ENCODE assay signal across 18 cellular contexts in the genomic region with DNA sequence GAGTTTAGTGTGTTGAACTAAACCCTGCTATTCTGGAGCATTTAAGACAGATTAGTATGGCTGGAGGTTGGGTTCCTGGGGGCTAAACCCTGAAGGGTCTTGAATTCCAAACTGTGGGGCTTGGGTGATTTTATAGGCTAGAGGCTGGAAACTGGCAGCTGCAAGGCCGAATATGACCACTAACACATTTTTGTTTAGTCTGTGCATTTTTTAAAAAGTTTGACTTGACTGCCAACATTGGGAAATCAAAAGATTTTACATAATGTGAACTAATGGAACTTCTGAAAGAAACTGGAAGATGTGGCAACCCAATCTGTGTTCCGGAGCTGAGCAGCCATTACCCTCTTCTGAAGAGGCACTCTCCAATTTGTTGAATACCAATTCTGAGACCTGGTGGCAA. TPM values are rescaled to one million over a fixed set of nuclear protein-coding genes. Genes with fewer than 3 reads are reported as not detected.
DNase-seq lines count a peak whose midpoint lies in the region; ATAC-seq, FAIRE-seq and TF ChIP-seq lines count a peak whose summit lies in the region.
"Had no signal": no experiment of that assay in that cellular context is flagged by ENCODE, and none has a peak within 500 bp of the region (broad histone marks: within the 10 kb centered on the region; RNA-seq: fewer than 3 reads in every experiment).

No MANE protein-coding gene starts in this region.

- 90% methylated on average over 2 of the region's 2 CpGs; no CpG with 5 or more reads in 1 of the 2 experiments for WGBS in H1 (ENCODE audit: extremely low coverage in 1 of 2, insufficient coverage in 1 of 2, insufficient read length in 1 of 2, insufficient replicate concordance in 2 of 2, low coverage in 1 of 2, low lambda C conversion rate in 2 of 2, missing lambda C conversion rate in 1 of 2), 2 experiments

- no peaks in the 10 kb centered on the region for H3K23me2 ChIP-seq in H1 (ENCODE audit: low read depth, low read length)

- no peak overlapping the region for H4K5ac ChIP-seq in H1 (ENCODE audit: insufficient read length, low read depth, low read length)

- FAIRE-seq in H1 (lab: Jason Lieb, UNC) = peak; percentile 39
- FAIRE-seq: RCC 7860 had no signal

- intact Hi-C loops in CD4-positive, alpha-beta memory T cell (cut with micrococcal nuclease) = no loop called here

- H3K27me3 Mint-ChIP-seq in neural crest cell (ENCODE audit: low read depth) (peaks cover 5% of the 10 kb centered on the region), type B pancreatic cell (no peaks in the 10 kb centered on the region)
- no peaks in the 10 kb centered on the region for H3K27me3 Mint-ChIP-seq in CD4-positive, alpha-beta memory T cell
- H3K27me3 Mint-ChIP-seq: B cell; effector memory CD8-positive, alpha-beta T cell; naive thymus-derived CD8-positive, alpha-beta T cell had no signal

- ATAC-seq in HG03457 (IDR thresholded peaks at IDR 0.05; ENCODE audit: unreplicated experiment) = no peak
- ATAC-seq: effector memory CD8-positive, alpha-beta T cell; naive thymus-derived CD8-positive, alpha-beta T cell; WTC11 had no signal

- H2BK5ac ChIP-seq in H1 (ENCODE audit: low read depth, low read length) = no peak overlapping the region

- no peaks in the 10 kb centered on the region for H3K9me3 ChIP-seq in Karpas-422 (ENCODE audit: low read length)
- H3K9me3 ChIP-seq in H1 (ENCODE audit: insufficient read depth in 2 of 2, low read depth in 1 of 2, low read length in 1 of 2) = no peaks in the 10 kb centered on the region; a peak in 1 of 4 replicates
- no peaks in the 10 kb centered on the region for H3K9me3 ChIP-seq in CD4-positive, alpha-beta memory T cell (ENCODE audit: control insufficient read depth in 1 of 2, low read length in 2 of 2)
- H3K9me3 ChIP-seq: MG63 had no signal

- H3K36me3 Mint-ChIP-seq in neural crest cell (ENCODE audit: low read depth) (peaks cover 18% of the 10 kb centered on the region), type B pancreatic cell (peaks cover 8% of the 10 kb centered on the region)
- peaks cover 4 to 19% of the 10 kb centered on the region in 2 donors for H3K36me3 Mint-ChIP-seq in CD4-positive, alpha-beta memory T cell

- no peak overlapping the region for H2BK120ac ChIP-seq in H1 (replicated peaks; ENCODE audit: low read depth, low read length)

- H3K27ac ChIP-seq in Karpas-422 (ENCODE audit: low read length) (no peak overlapping the region), H1 (ENCODE audit: low read depth, low read length) (no peak overlapping the region)
- H3K27ac ChIP-seq in CD4-positive, alpha-beta memory T cell (ENCODE audit: low read depth, low read length) = no peak overlapping the region

- TF ChIP-seq RAD21 in H1 (IDR thresholded peaks at IDR 0.05 in 1 of 2, conservative IDR thresholded peaks at IDR 0.05 in 1 of 2; ENCODE audit: low read depth in 2 of 2, low read length in 2 of 2) = no peak

- H3K14ac ChIP-seq in H1 (ENCODE audit: insufficient read length) = no peak overlapping the region

- no peaks in the 10 kb centered on the region for H3K9me2 ChIP-seq in Karpas-422 (replicated peaks; ENCODE audit: insufficient read depth, low read length)

- H4K8ac ChIP-seq in H1 (ENCODE audit: extremely low read depth, insufficient read depth, low read length) = no peak overlapping the region

- POLR2A ChIA-PET in H1 (lab: Charles Lee; ENCODE audit: partially characterized antibody) = interaction anchor here (0.8 to 6.1 kb wide), 7 partner anchors 8 to 236 kb away, joined by 3 to 32 read pairs (median 5); a partner anchor contains a TSS
- POLR2A ChIA-PET in CD4-positive, alpha-beta memory T cell (lab: Charles Lee; ENCODE audit: partially characterized antibody) = interaction anchor here (1.1 kb wide), 1 partner anchor 12 kb away, joined by 4 read pairs; no protein-coding TSS in a partner anchor

- H2AFZ ChIP-seq in Karpas-422 (ENCODE audit: low read length) (no peak overlapping the region), H1 (ENCODE audit: low read length) (no peak overlapping the region)

- CTCF ChIA-PET in H1 (lab: Charles Lee; ENCODE audit: partially characterized antibody) = interaction anchor here (1.3 to 8.0 kb wide), 4 partner anchors 13 to 136 kb away, joined by 3 to 38 read pairs (median 6); no protein-coding TSS in a partner anchor
- CTCF ChIA-PET in CD4-positive, alpha-beta memory T cell (lab: Charles Lee; ENCODE audit: partially characterized antibody) = interaction anchor here (1.0 to 3.4 kb wide), 4 partner anchors 11 to 115 kb away, joined by 3 to 15 read pairs (median 9); a partner anchor contains a TSS

- H3K4me3 Mint-ChIP-seq in neural crest cell = peak overlapping the region; percentile 13
- H3K4me3 Mint-ChIP-seq in CD4-positive, alpha-beta memory T cell = no peak overlapping the region
- no peak overlapping the region for H3K4me3 Mint-ChIP-seq in type B pancreatic cell
- H3K4me3 Mint-ChIP-seq: B cell; effector memory CD8-positive, alpha-beta T cell; WTC11 had no signal

- H4K91ac ChIP-seq in H1 (replicated peaks; ENCODE audit: insufficient read length, low read length) = no peak overlapping the region

- H3K4me1 ChIP-seq in Karpas-422 (ENCODE audit: low read length) = peaks cover 13% of the 10 kb centered on the region
- H3K4me1 ChIP-seq in H1 (replicated peaks in 1 of 4; ENCODE audit: control insufficient read depth in 3 of 4, insufficient read depth in 4 of 4, low read length in 3 of 4) = no peaks in the 10 kb centered on the region; a peak in 2 of 7 replicates
- H3K4me1 ChIP-seq in CD4-positive, alpha-beta memory T cell (ENCODE audit: insufficient read depth, low read length) = peaks cover 10% of the 10 kb centered on the region

- H3K9ac ChIP-seq in Karpas-422 (ENCODE audit: low read length) (no peak overlapping the region), H1 (replicated peaks in 1 of 4; ENCODE audit: extremely low read depth in 1 of 4, low read depth in 3 of 4, low read length in 3 of 4) (no peak overlapping the region)

- H4K20me1 ChIP-seq in Karpas-422 (ENCODE audit: insufficient read depth, low read depth, low read length) = no peaks in the 10 kb centered on the region
- peaks cover 1 to 7% of the 10 kb centered on the region in 2 experiments for H4K20me1 ChIP-seq in H1 (replicated peaks in 1 of 2; ENCODE audit: control insufficient read depth in 1 of 2, insufficient read depth in 2 of 2, low read length in 2 of 2)

- no peak for TF ChIP-seq EP300 in H1 (IDR thresholded peaks at IDR 0.05; ENCODE audit: borderline replicate concordance in 1 of 2, low read depth in 2 of 2, low read length in 2 of 2)

- DNase-seq in AG10803 (ENCODE audit: low read depth) (peak; percentile 80), Karpas-422 (peak; percentile 40), H1 (ENCODE audit: low read depth in 1 of 2, low spot score in 2 of 2) (no peak), neural crest cell (ENCODE audit: low read depth, low spot score) (no peak), GM10266 (ENCODE audit: extremely low spot score) (no peak), type B pancreatic cell (ENCODE audit: extremely low spot score, unreplicated experiment) (no peak)
- DNase-seq in CD4-positive, alpha-beta memory T cell = no peak
- DNase-seq: central memory CD4-positive, alpha-beta T cell; effector memory CD8-positive, alpha-beta T cell; H7; MG63; naive thymus-derived CD8-positive, alpha-beta T cell; NCI-H2081; NCI-H526 had no signal

- H3K4me1 Mint-ChIP-seq in neural crest cell (peaks cover 16% of the 10 kb centered on the region), type B pancreatic cell (ENCODE audit: unreplicated experiment) (peaks cover 9% of the 10 kb centered on the region)
- H3K4me1 Mint-ChIP-seq in CD4-positive, alpha-beta memory T cell = peaks cover 10 to 26% (median 18%) of the 10 kb centered on the region in 4 donors

- no peaks in the 10 kb centered on the region for H3K79me2 ChIP-seq in Karpas-422 (ENCODE audit: low read length)
- no peaks in the 10 kb centered on the region for H3K79me2 ChIP-seq in H1 (ENCODE audit: control insufficient read depth in 1 of 2, insufficient read depth in 2 of 2, low read length in 2 of 2)

- peaks cover 3% of the 10 kb centered on the region; the same call in 1 of the 2 replicates for H3K36me3 ChIP-seq in Karpas-422 (ENCODE audit: insufficient read depth, low read length)
- peaks cover 0 to 36% (median 4%) of the 10 kb centered on the region in 4 experiments; a peak in 6 of 8 replicates for H3K36me3 ChIP-seq in H1 (ENCODE audit: control insufficient read depth in 2 of 4, insufficient read depth in 4 of 4, low read length in 3 of 4)
- peaks cover 6% of the 10 kb centered on the region for H3K36me3 ChIP-seq in CD4-positive, alpha-beta memory T cell (ENCODE audit: insufficient read depth, low read length)

- no peak overlapping the region for H3K18ac ChIP-seq in H1 (ENCODE audit: extremely low read depth, low read length)

- H3K9me3 Mint-ChIP-seq in neural crest cell (peaks cover 3% of the 10 kb centered on the region), type B pancreatic cell (no peaks in the 10 kb centered on the region)
- H3K9me3 Mint-ChIP-seq in CD4-positive, alpha-beta memory T cell = no peaks in the 10 kb centered on the region
- H3K9me3 Mint-ChIP-seq: effector memory CD8-positive, alpha-beta T cell had no signal

- H3K79me1 ChIP-seq in H1 (ENCODE audit: low read depth, low read length) = no peaks in the 10 kb centered on the region

- no peak overlapping the region for H3K4me3 ChIP-seq in AG10803 (ENCODE audit: low read length)
- H3K4me3 ChIP-seq in Karpas-422 (ENCODE audit: low read length) = no peak overlapping the region
- H3K4me3 ChIP-seq in H1 (ENCODE audit: extremely low read depth in 1 of 4, insufficient read depth in 2 of 4, low read depth in 3 of 4, low read length in 4 of 4) = no peak overlapping the region
- H3K4me3 ChIP-seq in CD4-positive, alpha-beta memory T cell (ENCODE audit: low read length in 2 of 2) = no peak overlapping the region
- H3K4me3 ChIP-seq: MG63 had no signal

- H3K4ac ChIP-seq in H1 (replicated peaks; ENCODE audit: insufficient read length, low read depth, low read length) = no peak overlapping the region

- H2AK5ac ChIP-seq in H1 (ENCODE audit: low read depth, low read length) = no peak overlapping the region

- H2BK20ac ChIP-seq in H1 (ENCODE audit: low read length) = no peak overlapping the region

- TF ChIP-seq POLR2A in H1 (IDR thresholded peaks at IDR 0.05; ENCODE audit: control extremely low read depth in 1 of 2, low read depth in 2 of 2, low read length in 2 of 2) = no peak

- no peak overlapping the region for H3K4me2 ChIP-seq in Karpas-422 (ENCODE audit: low read depth, low read length, poor library complexity, severe bottlenecking)
- H3K4me2 ChIP-seq in H1 (ENCODE audit: insufficient read depth in 1 of 2, low read depth in 2 of 2, low read length in 2 of 2) = no peak overlapping the region

- no peak overlapping the region for H2BK12ac ChIP-seq in H1 (ENCODE audit: low read depth, low read length)

- no peak overlapping the region for H2BK15ac ChIP-seq in H1 (ENCODE audit: low read length)

- TF ChIP-seq CTCF in AG10803 (conservative IDR thresholded peaks at IDR 0.05; ENCODE audit: low read length) (no peak; the same call in 1 of the 2 replicates), H1 (IDR thresholded peaks at IDR 0.05; ENCODE audit: control extremely low read depth in 1 of 3, insufficient read depth in 1 of 3, low read depth in 1 of 3, low read length in 3 of 3) (no peak), neural crest cell (conservative IDR thresholded peaks at IDR 0.05) (no peak), GM10266 (IDR thresholded peaks at IDR 0.05; ENCODE audit: control insufficient read depth, insufficient read depth, low read depth, missing control alignments) (no peak), type B pancreatic cell (conservative IDR thresholded peaks at IDR 0.05) (no peak)

- no peak overlapping the region for H3K27ac Mint-ChIP-seq in neural crest cell (ENCODE audit: unreplicated experiment)
- peak overlapping the region in 2 of 7 donors; percentile 35 to 69 for H3K27ac Mint-ChIP-seq in CD4-positive, alpha-beta memory T cell
- H3K27ac Mint-ChIP-seq in type B pancreatic cell = no peak overlapping the region
- H3K27ac Mint-ChIP-seq: B cell; effector memory CD8-positive, alpha-beta T cell; WTC11 had no signal

- no peaks in the 10 kb centered on the region for H3K27me3 ChIP-seq in Karpas-422 (ENCODE audit: low read length)
- peaks cover 0 to 2% (median 0%) of the 10 kb centered on the region in 4 experiments; a peak in 1 of 7 replicates for H3K27me3 ChIP-seq in H1 (replicated peaks in 1 of 4; ENCODE audit: control insufficient read depth in 3 of 4, extremely low read depth in 1 of 4, insufficient read depth in 3 of 4, low read length in 3 of 4)
- H3K27me3 ChIP-seq in CD4-positive, alpha-beta memory T cell (ENCODE audit: insufficient read depth, low read length) = no peaks in the 10 kb centered on the region
- H3K27me3 ChIP-seq: MG63 had no signal

- no peak overlapping the region for H3K23ac ChIP-seq in H1 (ENCODE audit: insufficient read length)

- H3K56ac ChIP-seq in H1 (replicated peaks; ENCODE audit: insufficient read length, low read depth, low read length) = no peak overlapping the region

RNA-seq across cellular contexts. Expression of a gene that starts 5.1 kb away (rescaled TPM):
- total RNA-seq in Karpas-422 (2014; rRNA removed; shearing (Covaris generic); ENCODE audit: low replicate concordance) = 2.8 and 3.5 TPM in 2 replicates
- 8.0 and 8.6 TPM in 2 replicates for total RNA-seq in H1 (2021; fragmentation: NEBNext Ultra II Directional; extraction: Animal tissue kit (Norgen Biotek cat#: 25700))
- 6.5 and 9.8 TPM in 2 replicates for polyA plus RNA-seq in H1 (2011; rRNA removed)
- polyA plus RNA-seq in H1 (2011; cell fraction: cytosol; rRNA removed) = 7.1 TPM
- 25.5 TPM for polyA plus RNA-seq in H1 (2011; cell fraction: nucleus; rRNA removed)
- polyA plus RNA-seq in H1 (2012, experiment 1 of 2) = 7.0 to 11.1 TPM (median 10.1 TPM) in 4 replicates
- 8.3 TPM for polyA plus RNA-seq in H1 (2012, experiment 2 of 2)
- 3.9 TPM for polyA plus RNA-seq in H1 (2013, experiment 1 of 2)
- 3.9 TPM for polyA plus RNA-seq in H1 (2013, experiment 2 of 2)
- 5.2 and 8.4 TPM in 2 replicates for polyA minus RNA-seq in H1 (2011; rRNA and poly(A)+ RNA removed)
- 5.8 TPM for polyA minus RNA-seq in H1 (2011; cell fraction: cytosol; rRNA and poly(A)+ RNA removed)
- polyA minus RNA-seq in H1 (2011; cell fraction: nucleus; rRNA and poly(A)+ RNA removed) = 8.9 TPM
- total RNA-seq in neural crest cell (11.0 and 12.4 TPM in 2 replicates), type B pancreatic cell (ENCODE audit: low replicate concordance) (9.4 and 9.6 TPM in 2 replicates)
- total RNA-seq in CD4-positive, alpha-beta memory T cell = 1 to 10 TPM; 7.4 TPM
- polyA plus RNA-seq in CD4-positive, alpha-beta memory T cell = 1 to 10 TPM; 1.7 to 2.1 TPM

RNA-seq across cellular contexts. Expression of a gene that starts 13.8 kb away (rescaled TPM):
- total RNA-seq in Karpas-422 (2014; rRNA removed; shearing (Covaris generic); ENCODE audit: low replicate concordance) = 3.6 and 8.6 TPM in 2 replicates
- 13.6 and 14.6 TPM in 2 replicates for total RNA-seq in H1 (2021; fragmentation: NEBNext Ultra II Directional; extraction: Animal tissue kit (Norgen Biotek cat#: 25700))
- polyA plus RNA-seq in H1 (2011; rRNA removed) = 3.5 and 5.9 TPM in 2 replicates
- polyA plus RNA-seq in H1 (2011; cell fraction: cytosol; rRNA removed) = 3.2 TPM
- polyA plus RNA-seq in H1 (2011; cell fraction: nucleus; rRNA removed) = 5.2 TPM
- 4.2 to 8.5 TPM (median 7.3 TPM) in 4 replicates for polyA plus RNA-seq in H1 (2012, experiment 1 of 2)
- 3.5 TPM for polyA plus RNA-seq in H1 (2012, experiment 2 of 2)
- polyA plus RNA-seq in H1 (2013, experiment 1 of 2) = 8.2 TPM
- 8.3 TPM for polyA plus RNA-seq in H1 (2013, experiment 2 of 2)
- polyA minus RNA-seq in H1 (2011; rRNA and poly(A)+ RNA removed) = 0.49 and 1.1 TPM in 2 replicates
- 6.8 TPM for polyA minus RNA-seq in H1 (2011; cell fraction: cytosol; rRNA and poly(A)+ RNA removed)
- polyA minus RNA-seq in H1 (2011; cell fraction: nucleus; rRNA and poly(A)+ RNA removed) = 5.9 TPM
- total RNA-seq in neural crest cell (20.3 TPM in 2 replicates), type B pancreatic cell (ENCODE audit: low replicate concordance) (14.6 and 16.2 TPM in 2 replicates)
- total RNA-seq in CD4-positive, alpha-beta memory T cell = 10 to 100 TPM; 20.3 to 20.9 TPM
- polyA plus RNA-seq in CD4-positive, alpha-beta memory T cell = under 1 TPM in 1 of 2 donors, not detected in 1; 0.30 TPM

RNA-seq across cellular contexts. Expression of a gene that starts 19.2 kb away (rescaled TPM):
- total RNA-seq in Karpas-422 (2014; rRNA removed; shearing (Covaris generic); ENCODE audit: low replicate concordance) = 8.4 and 20.3 TPM in 2 replicates
- 4.7 and 5.4 TPM in 2 replicates for total RNA-seq in H1 (2021; fragmentation: NEBNext Ultra II Directional; extraction: Animal tissue kit (Norgen Biotek cat#: 25700))
- 4.4 and 7.0 TPM in 2 replicates for polyA plus RNA-seq in H1 (2011; rRNA removed)
- 3.9 TPM for polyA plus RNA-seq in H1 (2011; cell fraction: cytosol; rRNA removed)
- 7.3 TPM for polyA plus RNA-seq in H1 (2011; cell fraction: nucleus; rRNA removed)
- 1.3 to 4.2 TPM (median 3.6 TPM) in 4 replicates for polyA plus RNA-seq in H1 (2012, experiment 1 of 2)
- polyA plus RNA-seq in H1 (2012, experiment 2 of 2) = 2.7 TPM
- 2.8 TPM for polyA plus RNA-seq in H1 (2013, experiment 1 of 2)
- 3.4 TPM for polyA plus RNA-seq in H1 (2013, experiment 2 of 2)
- polyA minus RNA-seq in H1 (2011; rRNA and poly(A)+ RNA removed) = 0.73 and 0.79 TPM in 2 replicates
- 4.3 TPM for polyA minus RNA-seq in H1 (2011; cell fraction: cytosol; rRNA and poly(A)+ RNA removed)
- polyA minus RNA-seq in H1 (2011; cell fraction: nucleus; rRNA and poly(A)+ RNA removed) = 6.0 TPM
- total RNA-seq in neural crest cell (6.1 and 6.7 TPM in 2 replicates), type B pancreatic cell (ENCODE audit: low replicate concordance) (13.6 and 23.9 TPM in 2 replicates)
- total RNA-seq in CD4-positive, alpha-beta memory T cell = 10 to 100 TPM; 31.2 to 34.0 TPM
- 10 to 100 TPM; 26.2 to 40.1 TPM for polyA plus RNA-seq in CD4-positive, alpha-beta memory T cell

RNA-seq across cellular contexts. Expression of a gene that starts 19.9 kb away (rescaled TPM):
- 6.4 and 12.2 TPM in 2 replicates for total RNA-seq in Karpas-422 (2014; rRNA removed; shearing (Covaris generic); ENCODE audit: low replicate concordance)
- total RNA-seq in H1 (2021; fragmentation: NEBNext Ultra II Directional; extraction: Animal tissue kit (Norgen Biotek cat#: 25700)) = 17.6 and 18.5 TPM in 2 replicates
- polyA plus RNA-seq in H1 (2011; rRNA removed) = 9.1 and 13.0 TPM in 2 replicates
- 9.1 TPM for polyA plus RNA-seq in H1 (2011; cell fraction: cytosol; rRNA removed)
- 14.5 TPM for polyA plus RNA-seq in H1 (2011; cell fraction: nucleus; rRNA removed)
- 12.0 to 16.3 TPM (median 15.0 TPM) in 4 replicates for polyA plus RNA-seq in H1 (2012, experiment 1 of 2)
- 12.9 TPM for polyA plus RNA-seq in H1 (2012, experiment 2 of 2)
- polyA plus RNA-seq in H1 (2013, experiment 1 of 2) = 11.5 TPM
- polyA plus RNA-seq in H1 (2013, experiment 2 of 2) = 11.4 TPM
- 4.7 and 6.3 TPM in 2 replicates for polyA minus RNA-seq in H1 (2011; rRNA and poly(A)+ RNA removed)
- polyA minus RNA-seq in H1 (2011; cell fraction: cytosol; rRNA and poly(A)+ RNA removed) = 7.6 TPM
- 6.5 TPM for polyA minus RNA-seq in H1 (2011; cell fraction: nucleus; rRNA and poly(A)+ RNA removed)
- total RNA-seq in neural crest cell (31.6 and 31.8 TPM in 2 replicates), type B pancreatic cell (ENCODE audit: low replicate concordance) (18.4 and 22.4 TPM in 2 replicates)
- 10 to 100 TPM; 20.8 to 26.4 TPM for total RNA-seq in CD4-positive, alpha-beta memory T cell
- polyA plus RNA-seq in CD4-positive, alpha-beta memory T cell = 1 to 10 TPM in 1 of 2 donors, under 1 TPM in 1; 0.99 to 5.3 TPM

RNA-seq across cellular contexts. Expression of a gene that starts 21.5 kb away (rescaled TPM):
- total RNA-seq in Karpas-422 (2014; rRNA removed; shearing (Covaris generic); ENCODE audit: low replicate concordance) = 44.3 and 47.5 TPM in 2 replicates
- total RNA-seq in H1 (2021; fragmentation: NEBNext Ultra II Directional; extraction: Animal tissue kit (Norgen Biotek cat#: 25700)) = 24.6 and 26.3 TPM in 2 replicates
- 12.0 and 25.4 TPM in 2 replicates for polyA plus RNA-seq in H1 (2011; rRNA removed)
- 12.6 TPM for polyA plus RNA-seq in H1 (2011; cell fraction: cytosol; rRNA removed)
- 28.3 TPM for polyA plus RNA-seq in H1 (2011; cell fraction: nucleus; rRNA removed)
- polyA plus RNA-seq in H1 (2012, experiment 1 of 2) = 21.8 to 34.3 TPM (median 31.2 TPM) in 4 replicates
- 20.7 TPM for polyA plus RNA-seq in H1 (2012, experiment 2 of 2)
- polyA plus RNA-seq in H1 (2013, experiment 1 of 2) = 18.6 TPM
- polyA plus RNA-seq in H1 (2013, experiment 2 of 2) = 17.5 TPM
- 3.1 and 4.8 TPM in 2 replicates for polyA minus RNA-seq in H1 (2011; rRNA and poly(A)+ RNA removed)
- polyA minus RNA-seq in H1 (2011; cell fraction: cytosol; rRNA and poly(A)+ RNA removed) = 17.8 TPM
- 13.0 TPM for polyA minus RNA-seq in H1 (2011; cell fraction: nucleus; rRNA and poly(A)+ RNA removed)
- 39.1 and 41.8 TPM in 2 replicates for total RNA-seq in neural crest cell
- total RNA-seq in CD4-positive, alpha-beta memory T cell = 100 to 1,000 TPM in 1 of 2 experiments, 10 to 100 TPM in 1; 92.7 to 105 TPM
- polyA plus RNA-seq in CD4-positive, alpha-beta memory T cell = 10 to 100 TPM in 1 of 2 donors, 1 to 10 TPM in 1; 7.2 to 17.8 TPM
- total RNA-seq in type B pancreatic cell (ENCODE audit: low replicate concordance) = 28.5 and 37.4 TPM in 2 replicates

Comparison
In these comparisons a context has a peak if more than half of its experiments do, and no peak if none do; other contexts are left out.
1. DNase-seq: peak in AG10803 (single experiment) and Karpas-422 (single experiment); none in H1 (0 of 2), neural crest cell (single experiment), GM10266 (single experiment), CD4-positive, alpha-beta memory T cell (0 of 5) and type B pancreatic cell (single experiment).